In genomic region chr15:60340207-60340921, GRCh38 we compare ENCODE assay signal across 14 cellular contexts. TPM values are rescaled to one million over a fixed set of nuclear protein-coding genes. Genes with fewer than 3 reads are reported as not detected.
A peak's percentile ranks its signal among the peaks of the same experiment; 100 is the strongest.
DNase-seq lines count a peak whose midpoint lies in the region; ATAC-seq and TF ChIP-seq lines count a peak whose summit lies in the region.
"Had no signal": no experiment of that assay in that cellular context is flagged by ENCODE, and none has a peak within 500 bp of the region (broad histone marks: within the 10 kb centered on the region; RNA-seq: fewer than 3 reads in every experiment).

No MANE protein-coding gene starts in this region.

- H3K4me1 ChIP-seq in right lobe of liver = peaks cover 0 to 2% (median 0%) of the 10 kb centered on the region in 4 donors

- 36% methylated on average over 5 of the region's 9 CpGs for WGBS in right lobe of liver (ENCODE audit: insufficient coverage, low coverage, low lambda C conversion rate, missing lambda C conversion rate)

- no peaks in the 10 kb centered on the region for H3K27me3 ChIP-seq in right lobe of liver
- H3K27me3 ChIP-seq: BE2C had no signal

- no peak overlapping the region for H3K27ac Mint-ChIP-seq in T-helper 2 cell treated with Interferon-gamma antibody and Interleukin-4, amounts not matched to agents 5 μg/mL and 100 μg/mL, for 36 hours
- H3K27ac Mint-ChIP-seq: activated naive CD8-positive, alpha-beta T cell treated with anti-CD3 and anti-CD28 coated beads for 36 hours had no signal

- no peak overlapping the region for H3K4me3 ChIP-seq in AG09309 (ENCODE audit: control insufficient read depth, low read depth, low read length)
- H3K4me3 ChIP-seq in HFF-Myc (replicated peaks; ENCODE audit: low read depth, low read length) = no peak overlapping the region
- H3K4me3 ChIP-seq in cardiac fibroblast (replicated peaks in 1 of 2; ENCODE audit: low read depth in 2 of 2, low read length in 2 of 2) = no peak overlapping the region
- no peak overlapping the region for H3K4me3 ChIP-seq in right lobe of liver
- H3K4me3 ChIP-seq: GM12878 had no signal

- no peaks in the 10 kb centered on the region for H3K9me3 ChIP-seq in right lobe of liver
- H3K9me3 ChIP-seq: BE2C had no signal

- no peak for TF ChIP-seq POLR2A in right lobe of liver (IDR thresholded peaks at IDR 0.05)

- no peak overlapping the region for H3K27ac ChIP-seq in right lobe of liver
- H3K27ac ChIP-seq: parathyroid adenoma had no signal

- peaks cover 6% of the 10 kb centered on the region for H3K4me1 Mint-ChIP-seq in T-helper 2 cell treated with Interferon-gamma antibody and Interleukin-4, amounts not matched to agents 5 μg/mL and 100 μg/mL, for 36 hours (ENCODE audit: low read depth)
- H3K4me1 Mint-ChIP-seq: activated naive CD8-positive, alpha-beta T cell treated with anti-CD3 and anti-CD28 coated beads for 36 hours had no signal

- intact Hi-C loops in right lobe of liver (cut with DNase I) = no loop called here

- H3K4me3 Mint-ChIP-seq in T-helper 2 cell treated with Interferon-gamma antibody and Interleukin-4, amounts not matched to agents 5 μg/mL and 100 μg/mL, for 36 hours = no peak overlapping the region
- H3K4me3 Mint-ChIP-seq: activated naive CD8-positive, alpha-beta T cell treated with anti-CD3 and anti-CD28 coated beads for 36 hours had no signal

- no peak for DNase-seq in AG09309 (ENCODE audit: low read depth)
- DNase-seq in HFF-Myc (ENCODE audit: extremely low read depth, low read depth) = no peak
- peak in 1 of 2 donors; percentile 33 for DNase-seq in cardiac fibroblast (ENCODE audit: low read depth in 2 of 2)
- no peak for DNase-seq in right lobe of liver
- DNase-seq in T-helper 2 cell treated with Interferon-gamma antibody and Interleukin-4, amounts not matched to agents 5 μg/mL and 100 μg/mL, for 36 hours (ENCODE audit: low spot score) = no peak
- DNase-seq in NCI-H446 (lab: John Stamatoyannopoulos, UW) = no peak
- DNase-seq: activated naive CD8-positive, alpha-beta T cell treated with anti-CD3 and anti-CD28 coated beads for 36 hours; BE2C; DMS53; NCI-H2227 treated with DMSO at 0.1 percent for 48 hours had no signal

- no peaks in the 10 kb centered on the region for H3K9me3 Mint-ChIP-seq in T-helper 2 cell treated with Interferon-gamma antibody and Interleukin-4, amounts not matched to agents 5 μg/mL and 100 μg/mL, for 36 hours
- H3K9me3 Mint-ChIP-seq: activated naive CD8-positive, alpha-beta T cell treated with anti-CD3 and anti-CD28 coated beads for 36 hours had no signal

- TF ChIP-seq CTCF in AG09309 (IDR thresholded peaks at IDR 0.05; ENCODE audit: control insufficient read depth, insufficient read depth, low read depth, low read length, missing control alignments) = peak; percentile 26
- TF ChIP-seq CTCF in HFF-Myc (IDR thresholded peaks at IDR 0.05; ENCODE audit: low read depth, low read length, missing control alignments) = peak; percentile 5
- peak; percentile 31 for TF ChIP-seq CTCF in cardiac fibroblast (IDR thresholded peaks at IDR 0.05; ENCODE audit: low read depth, low read length)
- TF ChIP-seq CTCF in right lobe of liver (IDR thresholded peaks at IDR 0.05) = no peak

- H3K36me3 ChIP-seq in right lobe of liver = no peaks in the 10 kb centered on the region

- ATAC-seq in right lobe of liver (peak in 3 of 4 donors; percentile 29 to 62 (median 34)), HG02973 (IDR thresholded peaks at IDR 0.05; ENCODE audit: unreplicated experiment) (no peak), HG03095 (IDR thresholded peaks at IDR 0.05; ENCODE audit: unreplicated experiment) (no peak)
- ATAC-seq: GM12878 had no signal

- H3K27me3 Mint-ChIP-seq in T-helper 2 cell treated with Interferon-gamma antibody and Interleukin-4, amounts not matched to agents 5 μg/mL and 100 μg/mL, for 36 hours (ENCODE audit: low read depth) = peaks cover 19% of the 10 kb centered on the region

- peaks cover 2% of the 10 kb centered on the region for H3K36me3 Mint-ChIP-seq in T-helper 2 cell treated with Interferon-gamma antibody and Interleukin-4, amounts not matched to agents 5 μg/mL and 100 μg/mL, for 36 hours (ENCODE audit: low read depth)
- H3K36me3 Mint-ChIP-seq: activated naive CD8-positive, alpha-beta T cell treated with anti-CD3 and anti-CD28 coated beads for 36 hours had no signal

RNA-seq across cellular contexts. Expression of gene ANXA2, which starts 57.4 kb away (rescaled TPM):
- total RNA-seq in right lobe of liver = 100 to 1,000 TPM in 3 of 6 experiments, 10 to 100 TPM in 3; 62.2 to 419 (median 178) TPM

Comparison
In these comparisons a context has a peak if more than half of its experiments do, and no peak if none do; other contexts are left out.
1. CTCF ChIP-seq: peak in AG09309 (single experiment), HFF-Myc (single experiment) and cardiac fibroblast (single experiment); none in right lobe of liver (0 of 4).
2. ATAC-seq: peak in right lobe of liver (3 of 4); none in HG02973 (single experiment) and HG03095 (single experiment).